Comparison of ENCODE assay signal across 10 cellular contexts in the genomic region with DNA sequence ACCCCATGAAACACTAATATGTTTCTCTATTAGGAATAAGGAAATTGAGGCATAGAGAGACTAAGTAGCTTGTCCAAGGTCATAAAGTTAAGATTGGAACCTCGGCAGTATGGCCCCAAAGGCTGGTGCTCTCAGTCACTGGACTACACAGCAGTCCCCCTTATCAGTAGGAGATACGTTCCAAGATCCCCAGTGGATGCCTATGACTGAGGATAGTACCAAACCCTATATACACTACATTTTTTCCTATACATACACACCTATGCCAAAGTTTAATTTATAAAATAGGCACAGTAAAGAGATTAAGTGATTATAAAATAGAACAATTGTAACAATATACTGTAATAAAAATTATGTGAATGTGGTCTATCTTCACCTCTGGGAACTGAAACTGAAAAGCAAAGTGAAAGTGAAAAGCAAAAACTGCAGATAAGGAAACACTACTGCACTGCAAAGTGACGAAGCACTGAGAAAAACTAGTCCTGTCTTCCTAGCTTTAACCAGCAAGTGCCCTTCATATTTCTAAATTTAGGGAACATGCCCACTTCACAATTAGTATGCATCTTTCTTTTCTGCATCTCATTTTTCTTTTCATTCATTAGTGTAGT.
DNase-seq lines count a peak whose midpoint lies in the region; ATAC-seq and TF ChIP-seq lines count a peak whose summit lies in the region.
"Had no signal": no experiment of that assay in that cellular context is flagged by ENCODE, and none has a peak within 500 bp of the region (broad histone marks: within the 10 kb centered on the region; RNA-seq: fewer than 3 reads in every experiment).

No MANE protein-coding gene starts in this region.

- no peak for ATAC-seq in gastroesophageal sphincter
- ATAC-seq in upper lobe of right lung: peak; percentile 59

- H3K36me3 ChIP-seq in gastroesophageal sphincter: peaks cover 0 to 10% of the 10 kb centered on the region in 2 donors
- no peaks in the 10 kb centered on the region for H3K36me3 ChIP-seq in upper lobe of right lung

- H3K4me3 Mint-ChIP-seq in activated naive CD8-positive, alpha-beta T cell: peak overlapping the region; percentile 65
- H3K4me3 Mint-ChIP-seq in activated naive CD8-positive, alpha-beta T cell treated with anti-CD3 and anti-CD28 coated beads for 36 hours: no peak overlapping the region

- H3K4me3 ChIP-seq in gastroesophageal sphincter (peak overlapping the region; percentile 2 to 22), upper lobe of right lung (peak overlapping the region; percentile 25)

- no peaks in the 10 kb centered on the region for H3K9me3 ChIP-seq in gastroesophageal sphincter
- no peaks in the 10 kb centered on the region for H3K9me3 ChIP-seq in upper lobe of right lung

- no peak for DNase-seq in activated naive CD8-positive, alpha-beta T cell treated with anti-CD3 and anti-CD28 coated beads for 36 hours
- DNase-seq in NAMALWA (ENCODE audit: low spot score) (peak; percentile 42), upper lobe of right lung (no peak), AG20443 (ENCODE audit: low spot score) (no peak), epidermal melanocyte (ENCODE audit: insufficient read length, low spot score) (no peak), anterior cingulate cortex (lab: John Stamatoyannopoulos, UW) (no peak)
- DNase-seq: mesendoderm; stimulated activated CD8-positive, alpha-beta memory T cell treated with anti-CD3 and anti-CD28 coated beads, Interleukin-4, amount 100 ng/mL, for 48 hours had no signal

- TF ChIP-seq CTCF in gastroesophageal sphincter (IDR thresholded peaks at IDR 0.05) (no peak), upper lobe of right lung (IDR thresholded peaks at IDR 0.05) (no peak)

- TF ChIP-seq EP300 in gastroesophageal sphincter (IDR thresholded peaks at IDR 0.05): no peak

- H3K27me3 ChIP-seq in gastroesophageal sphincter (no peaks in the 10 kb centered on the region), upper lobe of right lung (no peaks in the 10 kb centered on the region)

- no peak for TF ChIP-seq POLR2A in gastroesophageal sphincter (IDR thresholded peaks at IDR 0.05)

- H3K27ac Mint-ChIP-seq in activated naive CD8-positive, alpha-beta T cell: peak overlapping the region; percentile 22
- no peak overlapping the region for H3K27ac Mint-ChIP-seq in activated naive CD8-positive, alpha-beta T cell treated with anti-CD3 and anti-CD28 coated beads for 36 hours

- H3K27ac ChIP-seq in gastroesophageal sphincter (no peak overlapping the region), upper lobe of right lung (no peak overlapping the region)

- H3K4me1 ChIP-seq in gastroesophageal sphincter (no peaks in the 10 kb centered on the region), upper lobe of right lung (peaks cover 12% of the 10 kb centered on the region)

- no peaks in the 10 kb centered on the region for H3K9me3 Mint-ChIP-seq in activated naive CD8-positive, alpha-beta T cell (ENCODE audit: low read depth)
- no peaks in the 10 kb centered on the region for H3K9me3 Mint-ChIP-seq in activated naive CD8-positive, alpha-beta T cell treated with anti-CD3 and anti-CD28 coated beads for 36 hours

- no peaks in the 10 kb centered on the region for H3K27me3 Mint-ChIP-seq in activated naive CD8-positive, alpha-beta T cell
- H3K27me3 Mint-ChIP-seq in activated naive CD8-positive, alpha-beta T cell treated with anti-CD3 and anti-CD28 coated beads for 36 hours: no peaks in the 10 kb centered on the region

- peaks cover 10% of the 10 kb centered on the region for H3K36me3 Mint-ChIP-seq in activated naive CD8-positive, alpha-beta T cell
- H3K36me3 Mint-ChIP-seq in activated naive CD8-positive, alpha-beta T cell treated with anti-CD3 and anti-CD28 coated beads for 36 hours: peaks cover 9% of the 10 kb centered on the region

- peaks cover 46% of the 10 kb centered on the region for H3K4me1 Mint-ChIP-seq in activated naive CD8-positive, alpha-beta T cell (ENCODE audit: low read depth)
- peaks cover 56% of the 10 kb centered on the region for H3K4me1 Mint-ChIP-seq in activated naive CD8-positive, alpha-beta T cell treated with anti-CD3 and anti-CD28 coated beads for 36 hours

- intact Hi-C loops in upper lobe of right lung (cut with DNase I): no loop called here

- 28 to 59% methylated on average over 3 of the region's 3 CpGs for WGBS in gastroesophageal sphincter (ENCODE audit: low coverage in 1 of 2), 2 donors
